Comparison of ENCODE assay signal across 27 cellular contexts in genomic region chr1:4961935-4962645, GRCh38.
"Had no signal": no experiment of that assay in that cellular context is flagged by ENCODE, and none has a peak within 500 bp of the region (broad histone marks: within the 10 kb centered on the region; RNA-seq: fewer than 3 reads in every experiment).

No MANE protein-coding gene starts in this region.

- H3K27me3 ChIP-seq: neutrophil, pancreas, right lobe of liver, thyroid gland, tibial nerve, upper lobe of left lung, uterus had no signal

- DNase-seq: naive thymus-derived CD8-positive, alpha-beta T cell; nephron progenitor cell; nucleus accumbens; pancreas; psoas muscle; right cardiac atrium; right lobe of liver; sigmoid colon; small intestine; stimulated activated CD4-positive, alpha-beta T cell treated with anti-CD3 and anti-CD28 coated beads, Interleukin-15, amount 100 ng/mL, for 24 hours; stimulated activated CD4-positive, alpha-beta T cell treated with anti-CD3 and anti-CD28 coated beads, Interleukin-2, amount 100 ng/mL, for 24 hours; stimulated activated CD4-positive, alpha-beta T cell treated with anti-CD3 and anti-CD28 coated beads, Interleukin-2, amount 100 ng/mL, for 48 hours; stimulated activated CD4-positive, alpha-beta T cell treated with anti-CD3 and anti-CD28 coated beads, Interleukin-4, amount 100 ng/mL, for 24 hours; stimulated activated naive B cell treated with anti-CD40 and anti-IgM and Interleukin-4, amounts not matched to agents 10 μg/mL and 1 μg/mL and 100 μg/mL, for 72 hours; stimulated activated naive CD4-positive, alpha-beta T cell treated with Interleukin-2 at 50 U/mL for 16 hours; stomach; thyroid gland; upper lobe of left lung; uterus had no signal

- H3K4me1 ChIP-seq: psoas muscle, right lobe of liver, sigmoid colon, stomach, tibial nerve, upper lobe of left lung, uterus had no signal

- H3K9me3 Mint-ChIP-seq: naive thymus-derived CD8-positive, alpha-beta T cell; natural killer cell treated with Interleukin-12 subunit alpha and Interleukin-12 subunit beta and Interleukin-15 and Interleukin-18, amount 100 ng/mL, for 72 hours; nephron progenitor cell; neural crest cell; stimulated activated effector memory CD8-positive, alpha-beta T cell treated with anti-CD3 and anti-CD28 coated beads, Interleukin-12 subunit alpha, Interleukin-12 subunit beta, amount 100 ng/mL, for 72 hours; stimulated activated naive B cell treated with anti-CD40 and anti-IgM and Interleukin-4, amounts not matched to agents 10 μg/mL and 1 μg/mL and 100 μg/mL, for 72 hours; stimulated activated naive CD8-positive, alpha-beta T cell treated with anti-CD3 and anti-CD28 coated beads, Interleukin-15, Interleukin-2, amounts not matched to agents 100 ng/mL and 50 ng/mL, for 24 hours had no signal

- H3K4me3 Mint-ChIP-seq: naive thymus-derived CD8-positive, alpha-beta T cell; natural killer cell treated with Interleukin-12 subunit alpha and Interleukin-12 subunit beta and Interleukin-15 and Interleukin-18, amount 100 ng/mL, for 72 hours; nephron progenitor cell; neural crest cell; stimulated activated effector memory CD8-positive, alpha-beta T cell treated with anti-CD3 and anti-CD28 coated beads, Interleukin-12 subunit alpha, Interleukin-12 subunit beta, amount 100 ng/mL, for 72 hours; stimulated activated naive B cell treated with anti-CD40 and anti-IgM and Interleukin-4, amounts not matched to agents 10 μg/mL and 1 μg/mL and 100 μg/mL, for 72 hours; stimulated activated naive CD8-positive, alpha-beta T cell treated with anti-CD3 and anti-CD28 coated beads, Interleukin-15, Interleukin-2, amounts not matched to agents 100 ng/mL and 50 ng/mL, for 24 hours had no signal

- H3K9me3 ChIP-seq: neutrophil, pancreas, psoas muscle, right lobe of liver, sigmoid colon, stomach, thoracic aorta, thyroid gland, tibial nerve, upper lobe of left lung, uterus had no signal

- H3K36me3 Mint-ChIP-seq: naive thymus-derived CD8-positive, alpha-beta T cell; natural killer cell treated with Interleukin-12 subunit alpha and Interleukin-12 subunit beta and Interleukin-15 and Interleukin-18, amount 100 ng/mL, for 72 hours; stimulated activated effector memory CD8-positive, alpha-beta T cell treated with anti-CD3 and anti-CD28 coated beads, Interleukin-12 subunit alpha, Interleukin-12 subunit beta, amount 100 ng/mL, for 72 hours; stimulated activated naive B cell treated with anti-CD40 and anti-IgM and Interleukin-4, amounts not matched to agents 10 μg/mL and 1 μg/mL and 100 μg/mL, for 72 hours had no signal

- H3K27ac ChIP-seq: neutrophil, pancreas, psoas muscle, right lobe of liver, sigmoid colon, stomach, thoracic aorta, thyroid gland, tibial nerve, upper lobe of left lung, uterus had no signal

- H3K36me3 ChIP-seq: neutrophil, pancreas, right lobe of liver, sigmoid colon, stomach, thoracic aorta, thyroid gland, tibial nerve, upper lobe of left lung, uterus had no signal

- ATAC-seq: naive thymus-derived CD8-positive, alpha-beta T cell; natural killer cell treated with Interleukin-12 subunit alpha and Interleukin-12 subunit beta and Interleukin-15 and Interleukin-18, amount 100 ng/mL, for 72 hours; pancreas; psoas muscle; right cardiac atrium; right lobe of liver; stimulated activated effector memory CD8-positive, alpha-beta T cell treated with anti-CD3 and anti-CD28 coated beads, Interleukin-12 subunit alpha, Interleukin-12 subunit beta, amount 100 ng/mL, for 72 hours; stimulated activated naive B cell treated with anti-CD40 and anti-IgM and Interleukin-4, amounts not matched to agents 10 μg/mL and 1 μg/mL and 100 μg/mL, for 72 hours had no signal

- H3K27ac Mint-ChIP-seq: naive thymus-derived CD8-positive, alpha-beta T cell; natural killer cell treated with Interleukin-12 subunit alpha and Interleukin-12 subunit beta and Interleukin-15 and Interleukin-18, amount 100 ng/mL, for 72 hours; nephron progenitor cell; progenitor cell of endocrine pancreas; stimulated activated effector memory CD8-positive, alpha-beta T cell treated with anti-CD3 and anti-CD28 coated beads, Interleukin-12 subunit alpha, Interleukin-12 subunit beta, amount 100 ng/mL, for 72 hours; stimulated activated naive B cell treated with anti-CD40 and anti-IgM and Interleukin-4, amounts not matched to agents 10 μg/mL and 1 μg/mL and 100 μg/mL, for 72 hours; stimulated activated naive CD8-positive, alpha-beta T cell treated with anti-CD3 and anti-CD28 coated beads, Interleukin-15, Interleukin-2, amounts not matched to agents 100 ng/mL and 50 ng/mL, for 24 hours had no signal

- H3K4me1 Mint-ChIP-seq: stimulated activated effector memory CD8-positive, alpha-beta T cell treated with anti-CD3 and anti-CD28 coated beads, Interleukin-12 subunit alpha, Interleukin-12 subunit beta, amount 100 ng/mL, for 72 hours; stimulated activated naive B cell treated with anti-CD40 and anti-IgM and Interleukin-4, amounts not matched to agents 10 μg/mL and 1 μg/mL and 100 μg/mL, for 72 hours had no signal

- H3K4me3 ChIP-seq: pancreas, psoas muscle, right lobe of liver, sigmoid colon, stomach, thoracic aorta, thyroid gland, tibial nerve, upper lobe of left lung, uterus had no signal

- FAIRE-seq: pancreas, small intestine had no signal
